In genomic region chr22:25940479-25940878, GRCh38 we compare ENCODE assay signal across 28 cellular contexts.
"Had no signal": no experiment of that assay in that cellular context is flagged by ENCODE, and none has a peak within 500 bp of the region (broad histone marks: within the 10 kb centered on the region; RNA-seq: fewer than 3 reads in every experiment).

No MANE protein-coding gene starts in this region.

- H3K4me1 Mint-ChIP-seq: activated B cell treated with CpG ODN at 0.5 μM for 24 hours; activated CD4-positive, alpha-beta T cell treated with anti-CD3 and anti-CD28 coated beads for 36 hours; activated T-helper 17 cell treated with anti-CD3 and anti-CD28 coated beads, Interleukin-2, amount 50 U/mL, for 72 hours; central memory CD8-positive, alpha-beta T cell; memory B cell had no signal

- H3K36me3 ChIP-seq: adrenal gland, breast epithelium, neutrophil, ovary, prostate gland, uterus had no signal

- DNase-seq: activated B cell treated with CpG ODN at 0.5 μM for 24 hours; activated CD4-positive, alpha-beta T cell treated with anti-CD3 and anti-CD28 coated beads for 36 hours; activated CD4-positive, alpha-beta T cell treated with anti-CD3 and anti-CD28 coated beads, Interleukin-2, amount 50 U/mL, for 4 hours; activated CD8-positive, alpha-beta memory T cell treated with anti-CD3 and anti-CD28 coated beads for 24 hours; activated CD8-positive, alpha-beta memory T cell treated with anti-CD3 and anti-CD28 coated beads, Interleukin-2, amount 50 U/mL, for 4 hours; activated T-cell treated with anti-CD3 and anti-CD28 coated beads, Interleukin-2, amount 50 U/mL, for 24 hours; adrenal gland; effector memory CD4-positive, alpha-beta T cell; foreskin melanocyte; head of caudate nucleus; hypothalamus; left colon; ovary; stimulated activated CD4-positive, alpha-beta T cell treated with anti-CD3 and anti-CD28 coated beads, Interleukin-2, amount 100 ng/mL, for 48 hours; stimulated activated CD8-positive, alpha-beta memory T cell treated with anti-CD3 and anti-CD28 coated beads, Interleukin-4, amount 100 ng/mL, for 48 hours; stimulated activated naive B cell treated with anti-CD40 and anti-IgM and Interleukin-4, amounts not matched to agents 10 μg/mL and 1 μg/mL and 100 μg/mL, for 72 hours; trophoblast cell; uterus had no signal

- H3K4me1 ChIP-seq: adrenal gland, ascending aorta, breast epithelium, prostate gland, uterus had no signal

- H3K27ac ChIP-seq: adrenal gland, ascending aorta, breast epithelium, neutrophil, ovary, prostate gland, uterus had no signal

- H3K4me3 ChIP-seq: adrenal gland, ascending aorta, breast epithelium, ovary, prostate gland, uterus had no signal

- H3K9me3 ChIP-seq: adrenal gland, ascending aorta, breast epithelium, neutrophil, ovary, prostate gland, uterus had no signal

- H3K4me3 Mint-ChIP-seq: activated B cell treated with CpG ODN at 0.5 μM for 24 hours; activated CD4-positive, alpha-beta T cell treated with anti-CD3 and anti-CD28 coated beads for 36 hours; activated naive CD8-positive, alpha-beta T cell; activated T-cell treated with anti-CD3 and anti-CD28 coated beads, Interleukin-2, amount 50 U/mL, for 24 hours; activated T-helper 17 cell treated with anti-CD3 and anti-CD28 coated beads, Interleukin-2, amount 50 U/mL, for 72 hours; central memory CD8-positive, alpha-beta T cell; memory B cell; nephron; stimulated activated naive B cell treated with anti-CD40 and anti-IgM and Interleukin-4, amounts not matched to agents 10 μg/mL and 1 μg/mL and 100 μg/mL, for 72 hours had no signal

- ATAC-seq: activated CD4-positive, alpha-beta T cell treated with anti-CD3 and anti-CD28 coated beads for 36 hours; activated T-helper 17 cell treated with anti-CD3 and anti-CD28 coated beads, Interleukin-2, amount 50 U/mL, for 72 hours; esophagus mucosa; left colon; stimulated activated naive B cell treated with anti-CD40 and anti-IgM and Interleukin-4, amounts not matched to agents 10 μg/mL and 1 μg/mL and 100 μg/mL, for 72 hours had no signal

- H3K36me3 Mint-ChIP-seq: activated naive CD8-positive, alpha-beta T cell; memory B cell; stimulated activated naive B cell treated with anti-CD40 and anti-IgM and Interleukin-4, amounts not matched to agents 10 μg/mL and 1 μg/mL and 100 μg/mL, for 72 hours had no signal

- H3K27me3 ChIP-seq: adrenal gland, ascending aorta, ovary, uterus had no signal

- H3K27ac Mint-ChIP-seq: activated B cell treated with CpG ODN at 0.5 μM for 24 hours; activated CD4-positive, alpha-beta T cell treated with anti-CD3 and anti-CD28 coated beads for 36 hours; activated naive CD8-positive, alpha-beta T cell; activated T-cell treated with anti-CD3 and anti-CD28 coated beads, Interleukin-2, amount 50 U/mL, for 24 hours; activated T-helper 17 cell treated with anti-CD3 and anti-CD28 coated beads, Interleukin-2, amount 50 U/mL, for 72 hours; memory B cell; nephron; stimulated activated naive B cell treated with anti-CD40 and anti-IgM and Interleukin-4, amounts not matched to agents 10 μg/mL and 1 μg/mL and 100 μg/mL, for 72 hours had no signal
